20 cellular contexts compared by ENCODE assay signal in genomic region chr17:77935121-77935571, GRCh38. TPM values are rescaled to one million over a fixed set of nuclear protein-coding genes. Genes with fewer than 3 reads are reported as not detected.
DNase-seq lines count a peak whose midpoint lies in the region; ATAC-seq, FAIRE-seq and TF ChIP-seq lines count a peak whose summit lies in the region.
"Had no signal": no experiment of that assay in that cellular context is flagged by ENCODE, and none has a peak within 500 bp of the region (broad histone marks: within the 10 kb centered on the region; RNA-seq: fewer than 3 reads in every experiment).

No MANE protein-coding gene starts in this region.

- TF ChIP-seq EP300 in HepG2 (IDR thresholded peaks at IDR 0.05; ENCODE audit: low read depth in 2 of 2, low read length in 2 of 2) (no peak), HepG2 (CRISPR knock-in tag; IDR thresholded peaks at IDR 0.05; ENCODE audit: borderline replicate concordance) (no peak)

- peaks cover 0 to 5% of the 10 kb centered on the region in 2 donors for H3K27me3 Mint-ChIP-seq in CD4-positive, alpha-beta memory T cell

- under 1% methylated on average over 11 of the region's 11 CpGs for WGBS in HepG2 (ENCODE audit: low lambda C conversion rate)

- H3K4me1 ChIP-seq in CD4-positive, alpha-beta memory T cell (ENCODE audit: insufficient read depth, low read length), result peaks cover 11% of the 10 kb centered on the region
- H3K4me1 ChIP-seq in HUES48 (ENCODE audit: control insufficient read depth, insufficient read depth, low read length) (peaks cover 27% of the 10 kb centered on the region), HepG2 (ENCODE audit: insufficient read depth, low read length) (peaks cover 15% of the 10 kb centered on the region)
- H3K4me1 ChIP-seq: pancreas had no signal

- no peaks in the 10 kb centered on the region for H3K9me3 ChIP-seq in CD4-positive, alpha-beta memory T cell (ENCODE audit: control insufficient read depth in 1 of 2, low read length in 2 of 2)
- H3K9me3 ChIP-seq in HUES48 (ENCODE audit: control insufficient read depth, insufficient read depth, low read length), result no peaks in the 10 kb centered on the region
- H3K9me3 ChIP-seq in HepG2 (ENCODE audit: low read length), result no peaks in the 10 kb centered on the region
- H3K9me3 ChIP-seq: pancreas, suprapubic skin had no signal

- no peak overlapping the region for H3K27ac ChIP-seq in CD4-positive, alpha-beta memory T cell (ENCODE audit: low read depth, low read length)
- peak overlapping the region; percentile 81 for H3K27ac ChIP-seq in HUES48 (ENCODE audit: low read depth, low read length)
- H3K27ac ChIP-seq in HepG2 (ENCODE audit: extremely low read length, insufficient read depth, low read length), result no peak overlapping the region
- H3K27ac ChIP-seq: pancreas, SK-N-MC, suprapubic skin had no signal

- no TSS peak for BruUV-seq in HepG2 (replicated peaks; lab: Mats Ljungman, UMichigan)

- TF ChIP-seq RAD21 in HepG2 (CRISPR knock-in tag; IDR thresholded peaks at IDR 0.05), result no peak

- H4K20me1 ChIP-seq in HepG2 (ENCODE audit: insufficient read depth, low read length), result no peaks in the 10 kb centered on the region

- peaks cover 10 to 36% (median 21%) of the 10 kb centered on the region in 4 donors for H3K4me1 Mint-ChIP-seq in CD4-positive, alpha-beta memory T cell

- peak in 4 of 5 donors; percentile 16 to 21 (median 19) for DNase-seq in CD4-positive, alpha-beta memory T cell
- DNase-seq in NCI-H69 (lab: John Stamatoyannopoulos, UW) (peak; percentile 76), HepG2 (ENCODE audit: low spot score) (peak; percentile 56), Kasumi-1 (lab: John Stamatoyannopoulos, UW) (no peak)
- no peak for DNase-seq in activated CD4-positive, CD25-positive, alpha-beta regulatory T cell (lab: John Stamatoyannopoulos, UW)
- DNase-seq: activated CD4-positive, alpha-beta T cell treated with anti-CD3 and anti-CD28 coated beads, Interleukin-2, amount 10 ng/mL, durations not matched to agents 7 days and 5 days; activated naive CD4-positive, alpha-beta T cell treated with Interleukin-2 at 50 U/mL for 16 hours; hypothalamus; KG1; left cardiac atrium; NCI-H1694 treated with DMSO at 0.1 percent for 48 hours; NCI-H774; pancreas had no signal

- H3K9ac ChIP-seq in HUES48 (ENCODE audit: low read depth, low read length) (no peak overlapping the region), HepG2 (ENCODE audit: insufficient read depth, low read depth, low read length) (peak overlapping the region; percentile 0; the same call in 1 of the 2 replicates)

- no peaks in the 10 kb centered on the region for H3K27me3 ChIP-seq in CD4-positive, alpha-beta memory T cell (ENCODE audit: insufficient read depth, low read length)
- H3K27me3 ChIP-seq in HUES48 (ENCODE audit: control insufficient read depth, insufficient read depth, low read length) (peaks cover 5% of the 10 kb centered on the region; the same call in 1 of the 2 replicates), HepG2 (ENCODE audit: control insufficient read depth in 1 of 2, insufficient read depth in 2 of 2, low read length in 2 of 2) (peaks cover 4 to 42% of the 10 kb centered on the region in 2 experiments; a peak in 3 of 5 replicates)
- H3K27me3 ChIP-seq: pancreas had no signal

- intact Hi-C loops in CD4-positive, alpha-beta memory T cell (cut with micrococcal nuclease), result no loop called here
- intact Hi-C loops in HepG2 (cut with micrococcal nuclease; ENCODE audit: unreplicated experiment), result no loop called here

- TF ChIP-seq CTCF in HepG2 (CRISPR knock-in tag; IDR thresholded peaks at IDR 0.05), result no peak

- H3K27ac Mint-ChIP-seq in CD4-positive, alpha-beta memory T cell, result no peak overlapping the region
- H3K27ac Mint-ChIP-seq: activated CD4-positive, alpha-beta T cell treated with anti-CD3 and anti-CD28 coated beads, Interleukin-2, amount 10 ng/mL, durations not matched to agents 7 days and 5 days had no signal

- no peaks in the 10 kb centered on the region for H3K79me2 ChIP-seq in HepG2 (ENCODE audit: insufficient read depth, low read length)

- in situ Hi-C loops in HepG2 (cut with HindIII; ENCODE audit: extremely low pct_ligation_motif_present, low pct_unique_long_range_greater_than_20kb), result no loop called here

- H2AFZ ChIP-seq in HepG2 (ENCODE audit: low read length), result no peak overlapping the region

- no peak for TF ChIP-seq POLR2A in HepG2 (IDR thresholded peaks at IDR 0.05; ENCODE audit: insufficient read depth in 1 of 2, low read depth in 2 of 2, low read length in 2 of 2)

- H3K9me3 Mint-ChIP-seq in CD4-positive, alpha-beta memory T cell, result peaks cover 0 to 1% (median 0%) of the 10 kb centered on the region in 8 donors
- H3K9me3 Mint-ChIP-seq: activated CD4-positive, alpha-beta T cell treated with anti-CD3 and anti-CD28 coated beads, Interleukin-2, amount 10 ng/mL, durations not matched to agents 7 days and 5 days had no signal

- CTCF ChIA-PET in CD4-positive, alpha-beta memory T cell (lab: Charles Lee; ENCODE audit: partially characterized antibody), result interaction anchor here (0.5 kb wide), 1 partner anchor 15 kb away, joined by 3 read pairs; no protein-coding TSS in a partner anchor
- CTCF ChIA-PET in HepG2 (lab: Yijun Ruan, JAX; ENCODE audit: low intra/inter-chr PET ratio, low total read pairs), result no interaction called here

- peak overlapping the region in 2 of 8 donors; percentile 7 to 39 for H3K4me3 Mint-ChIP-seq in CD4-positive, alpha-beta memory T cell
- H3K4me3 Mint-ChIP-seq: activated CD4-positive, alpha-beta T cell treated with anti-CD3 and anti-CD28 coated beads, Interleukin-2, amount 10 ng/mL, durations not matched to agents 7 days and 5 days had no signal

- H3K4me3 ChIP-seq in CD4-positive, alpha-beta memory T cell (ENCODE audit: low read length in 2 of 2), result no peak overlapping the region
- H3K4me3 ChIP-seq in HUES48 (ENCODE audit: low read depth, low read length) (no peak overlapping the region; the same call in 1 of the 2 replicates), HepG2 (replicated peaks in 1 of 3; ENCODE audit: insufficient read depth in 1 of 3, low read depth in 2 of 3, low read length in 3 of 3) (peak overlapping the region; percentile 21 to 48 (median 34); a peak in 5 of 6 replicates)
- H3K4me3 ChIP-seq: pancreas, SK-N-MC, suprapubic skin had no signal

- POLR2A ChIA-PET in CD4-positive, alpha-beta memory T cell (lab: Charles Lee; ENCODE audit: partially characterized antibody), result interaction anchor here (1.1 kb wide), 1 partner anchor 23 kb away, joined by 13 read pairs; the partner anchor contains the start of gene TNRC6C
- POLR2A ChIA-PET in HepG2 (lab: Yijun Ruan, JAX), result interaction anchor here (1.5 kb wide), 1 partner anchor 23 kb away, joined by 7 read pairs; the partner anchor contains the start of gene TNRC6C

- peak; percentile 74 for FAIRE-seq in HepG2 (lab: Jason Lieb, UNC)
- FAIRE-seq: endometrium, pancreas had no signal

- ATAC-seq in HepG2, result peak; percentile 88
- ATAC-seq in GM18873 (IDR thresholded peaks at IDR 0.05; ENCODE audit: low FRiP score, unreplicated experiment), result no peak
- ATAC-seq in GM21381 (IDR thresholded peaks at IDR 0.05; ENCODE audit: unreplicated experiment), result no peak
- ATAC-seq: left cardiac atrium, Panc1 had no signal

- H3K36me3 Mint-ChIP-seq in CD4-positive, alpha-beta memory T cell, result no peaks in the 10 kb centered on the region

- H3K4me2 ChIP-seq in HepG2 (ENCODE audit: low read depth, low read length), result peak overlapping the region; percentile 74

- no peaks in the 10 kb centered on the region for H3K36me3 ChIP-seq in CD4-positive, alpha-beta memory T cell (ENCODE audit: insufficient read depth, low read length)
- no peaks in the 10 kb centered on the region for H3K36me3 ChIP-seq in HUES48 (ENCODE audit: control insufficient read depth, insufficient read depth, low read length)
- no peaks in the 10 kb centered on the region for H3K36me3 ChIP-seq in HepG2 (replicated peaks in 1 of 2; ENCODE audit: control insufficient read depth in 1 of 2, insufficient read depth in 2 of 2, low read length in 2 of 2)
- H3K36me3 ChIP-seq: pancreas, suprapubic skin had no signal

TF ChIP-seq in HepG2, 621 proteins besides CTCF, POLR2A, EP300 and RAD21 (continues in another document):
- no peak for TF ChIP-seq MIER2 (CRISPR knock-in tag; IDR thresholded peaks at IDR 0.05)
- peak; percentile 54; the same call in 1 of the 2 replicates for TF ChIP-seq HOXA3 (CRISPR knock-in tag; IDR thresholded peaks at IDR 0.05)
- TF ChIP-seq KDM4B (CRISPR knock-in tag; IDR thresholded peaks at IDR 0.05), result no peak

RNA-seq across cellular contexts. Expression of gene TNRC6C, which starts 23.4 kb away (rescaled TPM):
- total RNA-seq in CD4-positive, alpha-beta memory T cell, result 100 to 1,000 TPM; 105 to 112 TPM
- polyA plus RNA-seq in CD4-positive, alpha-beta memory T cell, result 1 to 10 TPM; 1.3 to 9.4 TPM
- 4.7 and 4.9 TPM in 2 replicates for total RNA-seq in HepG2 (2016; rRNA removed; fragmentation: Illumina TruSeq; extraction: Trizol)
- 11.1 and 13.2 TPM in 2 replicates for total RNA-seq in HepG2 (2016; cell fraction: cytosol; rRNA removed; fragmentation: Illumina TruSeq; extraction: Trizol; ENCODE audit: low read depth)
- 3.2 TPM in 2 replicates for total RNA-seq in HepG2 (2016; cell fraction: insoluble cytoplasmic fraction; rRNA removed; fragmentation: Illumina TruSeq; extraction: Trizol)
- total RNA-seq in HepG2 (2016; cell fraction: membrane; rRNA removed; fragmentation: Illumina TruSeq; extraction: Trizol), result 2.2 and 2.9 TPM in 2 replicates
- 7.0 and 9.7 TPM in 2 replicates for total RNA-seq in HepG2 (2016; cell fraction: nucleus; rRNA removed; fragmentation: Illumina TruSeq; extraction: Trizol)
- polyA plus RNA-seq in HepG2 (2011; rRNA removed), result 0.61 and 0.66 TPM in 2 replicates
- polyA plus RNA-seq in HepG2 (2011; cell fraction: cytosol; rRNA removed), result 0.35 and 0.46 TPM in 2 replicates
- 3.4 and 4.2 TPM in 2 replicates for polyA plus RNA-seq in HepG2 (2011; cell fraction: nucleus; rRNA removed)
- 3.6 and 4.0 TPM in 2 replicates for polyA plus RNA-seq in HepG2 (2012)
- 0.14 and 0.17 TPM in 2 replicates for polyA plus RNA-seq in HepG2 (2016; cell fraction: cytosol; fragmentation: Illumina TruSeq; extraction: Trizol; ENCODE audit: low read depth)
- 2.5 and 3.2 TPM in 2 replicates for polyA plus RNA-seq in HepG2 (2016; cell fraction: insoluble cytoplasmic fraction; fragmentation: Illumina TruSeq; extraction: Trizol; ENCODE audit: low read depth)
- polyA plus RNA-seq in HepG2 (2016; cell fraction: membrane; fragmentation: Illumina TruSeq; extraction: Trizol; ENCODE audit: low read depth), result 0.18 and 0.30 TPM in 2 replicates
- polyA plus RNA-seq in HepG2 (2016; cell fraction: nucleus; fragmentation: Illumina TruSeq; extraction: Trizol; ENCODE audit: insufficient read depth, low read depth), result 10.3 and 10.4 TPM in 2 replicates
- polyA minus RNA-seq in HepG2 (2011; rRNA and poly(A)+ RNA removed; ENCODE audit: low replicate concordance), result 4.5 and 10.3 TPM in 2 replicates
- 2.3 and 2.8 TPM in 2 replicates for polyA minus RNA-seq in HepG2 (2011; cell fraction: cytosol; rRNA and poly(A)+ RNA removed)
- 6.7 and 7.3 TPM in 2 replicates for polyA minus RNA-seq in HepG2 (2011; cell fraction: nucleus; rRNA and poly(A)+ RNA removed)

Comparison
In these comparisons a context has a peak if more than half of its experiments do, and no peak if none do; other contexts are left out.
1. DNase-seq: peak in CD4-positive, alpha-beta memory T cell (4 of 5), NCI-H69 (single experiment) and HepG2 (single experiment); none in activated CD4-positive, CD25-positive, alpha-beta regulatory T cell (0 of 4) and Kasumi-1 (0 of 2).
2. H3K4me3 ChIP-seq: peak in HepG2 (3 of 3); none in CD4-positive, alpha-beta memory T cell (0 of 2) and HUES48 (single experiment).
3. RNA of gene TNRC6C, which starts 23.4 kb away (total RNA-seq): 105 to 112 TPM in CD4-positive, alpha-beta memory T cell; 2.2 to 13.2 TPM in HepG2; every median in the first group is over 4 times any median in the second.